ENCODE assay signal across 22 cellular contexts in genomic region chr5:151191661-151192060, GRCh38. TPM values are rescaled to one million over a fixed set of nuclear protein-coding genes. Genes with fewer than 3 reads are reported as not detected.
DNase-seq lines count a peak whose midpoint lies in the region; ATAC-seq and TF ChIP-seq lines count a peak whose summit lies in the region.
"Had no signal": no experiment of that assay in that cellular context is flagged by ENCODE, and none has a peak within 500 bp of the region (broad histone marks: within the 10 kb centered on the region; RNA-seq: fewer than 3 reads in every experiment).

No MANE protein-coding gene starts in this region.

- H2AFZ ChIP-seq in PC-3 (ENCODE audit: low read length) = no peak overlapping the region

- no peaks in the 10 kb centered on the region for H4K20me1 ChIP-seq in PC-3 (ENCODE audit: low read length)

- H3K4me1 ChIP-seq in PC-3 (ENCODE audit: insufficient read depth, low read length) = no peaks in the 10 kb centered on the region
- H3K4me1 ChIP-seq in endodermal cell (ENCODE audit: control insufficient read depth, insufficient read depth, low read length) = no peaks in the 10 kb centered on the region
- H3K4me1 ChIP-seq: BE2C, body of pancreas, HAP-1, transverse colon had no signal

- H3K4me3 ChIP-seq in PC-3 (ENCODE audit: low read length) (no peak overlapping the region), endodermal cell (ENCODE audit: low read length) (no peak overlapping the region), lower leg skin (ENCODE audit: low read depth, poor library complexity, severe bottlenecking) (no peak overlapping the region)
- H3K4me3 ChIP-seq: body of pancreas, gastrocnemius medialis, HAP-1, transverse colon had no signal

- WGBS in endodermal cell (ENCODE audit: insufficient coverage in 1 of 2, insufficient read length in 1 of 2), 2 experiments = 95 to 100% methylated on average over 1 of the region's 1 CpG
- WGBS in lower leg skin, 2 donors = 91 to 100% methylated on average over 1 of the region's 1 CpG

- no peaks in the 10 kb centered on the region for H3F3A ChIP-seq in PC-3 (ENCODE audit: low read length, unreplicated experiment)

- CTCF ChIA-PET in PC-3 (lab: Charles Lee) = no interaction called here

- intact Hi-C loops in PC-3 (cut with micrococcal nuclease) = no loop called here
- intact Hi-C loops in lower leg skin (cut with DNase I; ENCODE audit: low total_unique reads) = no loop called here

- H3K9me2 ChIP-seq in PC-3 (replicated peaks; ENCODE audit: low read length) = no peaks in the 10 kb centered on the region
- H3K9me2 ChIP-seq: SK-N-SH had no signal

- no peak overlapping the region for H3K4me3 Mint-ChIP-seq in endodermal cell
- H3K4me3 Mint-ChIP-seq: activated CD4-positive, alpha-beta T cell treated with anti-CD3 and anti-CD28 coated beads, Interleukin-2, amount 10 ng/mL, durations not matched to agents 7 days and 5 days; activated naive CD8-positive, alpha-beta T cell treated with anti-CD3 and anti-CD28 coated beads, Interleukin-2, amount 10 ng/mL, durations not matched to agents 7 days and 5 days; dendritic cell treated with granulocyte-macrophage colony-stimulating factor and Interleukin-4, amounts not matched to agents 40 ng/mL and 50 ng/mL, for 4 days had no signal

- no peak for TF ChIP-seq CTCF in PC-3 (conservative IDR thresholded peaks at IDR 0.05; ENCODE audit: low read depth, low read length)
- no peak for TF ChIP-seq CTCF in endodermal cell (conservative IDR thresholded peaks at IDR 0.05)
- TF ChIP-seq CTCF in lower leg skin (IDR thresholded peaks at IDR 0.05) = no peak
- no peak for TF ChIP-seq CTCF in omental fat pad (IDR thresholded peaks at IDR 0.05)

- H3K9me3 ChIP-seq in PC-3 (ENCODE audit: low read length) = peaks cover 9% of the 10 kb centered on the region; the same call in 1 of the 2 replicates
- H3K9me3 ChIP-seq in endodermal cell (ENCODE audit: control insufficient read depth, low read length) = peaks cover 10% of the 10 kb centered on the region
- H3K9me3 ChIP-seq: BE2C, body of pancreas, gastrocnemius medialis, HAP-1 had no signal

- H3K27ac ChIP-seq in PC-3 (ENCODE audit: low read length) (no peak overlapping the region), endodermal cell (ENCODE audit: low read depth, low read length) (no peak overlapping the region)
- H3K27ac ChIP-seq: body of pancreas, transverse colon had no signal

- peak; percentile 0 for DNase-seq in activated CD4-positive, CD25-positive, alpha-beta regulatory T cell treated with anti-CD3 and anti-CD28 coated beads, Interleukin-2, amount 50 U/mL, for 72 hours
- DNase-seq in activated CD4-positive, CD25-positive, alpha-beta regulatory T cell (lab: John Stamatoyannopoulos, UW) = no peak
- peak; percentile 41 for DNase-seq in PC-3
- DNase-seq in endodermal cell = peak; percentile 71
- DNase-seq in stimulated activated CD8-positive, alpha-beta memory T cell treated with anti-CD3 and anti-CD28 coated beads, Interleukin-4, amount 100 ng/mL, for 48 hours = peak; percentile 7
- no peak for DNase-seq in UCSD-AML1 (lab: John Stamatoyannopoulos, UW; ENCODE audit: unreplicated experiment)
- DNase-seq in lower leg skin (ENCODE audit: low spot score in 2 of 2) = no peak
- no peak for DNase-seq in omental fat pad (ENCODE audit: low spot score)
- DNase-seq: 8988T; activated CD4-positive, alpha-beta T cell treated with anti-CD3 and anti-CD28 coated beads, Interleukin-2, amount 10 ng/mL, durations not matched to agents 7 days and 5 days; activated naive CD8-positive, alpha-beta T cell treated with anti-CD3 and anti-CD28 coated beads, Interleukin-2, amount 10 ng/mL, durations not matched to agents 7 days and 5 days; BE2C; body of pancreas; left colon; NCI-H1105 treated with DMSO at 0.1 percent for 48 hours; NCI-H510A; occipital lobe; SK-N-SH; transverse colon had no signal

- H3K4me2 ChIP-seq in PC-3 (ENCODE audit: low read length) = no peak overlapping the region
- H3K4me2 ChIP-seq: SK-N-SH had no signal

- peaks cover 5% of the 10 kb centered on the region for H3K9me3 Mint-ChIP-seq in endodermal cell

- H3K27me3 Mint-ChIP-seq in endodermal cell (ENCODE audit: insufficient read depth) = no peaks in the 10 kb centered on the region
- H3K27me3 Mint-ChIP-seq: activated CD4-positive, alpha-beta T cell treated with anti-CD3 and anti-CD28 coated beads, Interleukin-2, amount 10 ng/mL, durations not matched to agents 7 days and 5 days; activated naive CD8-positive, alpha-beta T cell treated with anti-CD3 and anti-CD28 coated beads, Interleukin-2, amount 10 ng/mL, durations not matched to agents 7 days and 5 days; dendritic cell treated with granulocyte-macrophage colony-stimulating factor and Interleukin-4, amounts not matched to agents 40 ng/mL and 50 ng/mL, for 4 days had no signal

- no peaks in the 10 kb centered on the region for H3K79me2 ChIP-seq in PC-3 (ENCODE audit: low read length)

- no peaks in the 10 kb centered on the region for H3K27me3 ChIP-seq in PC-3 (ENCODE audit: low read length)
- no peaks in the 10 kb centered on the region for H3K27me3 ChIP-seq in endodermal cell (ENCODE audit: control insufficient read depth, insufficient read depth, low read length, poor library complexity, severe bottlenecking)
- H3K27me3 ChIP-seq: BE2C, body of pancreas, gastrocnemius medialis, transverse colon had no signal

- POLR2A ChIA-PET in PC-3 (lab: Charles Lee; ENCODE audit: unreplicated experiment) = no interaction called here

- no peak for TF ChIP-seq POLR2A in lower leg skin (IDR thresholded peaks at IDR 0.05)

- H3K27ac Mint-ChIP-seq in endodermal cell = no peak overlapping the region
- H3K27ac Mint-ChIP-seq: activated naive CD8-positive, alpha-beta T cell treated with anti-CD3 and anti-CD28 coated beads, Interleukin-2, amount 10 ng/mL, durations not matched to agents 7 days and 5 days; dendritic cell treated with granulocyte-macrophage colony-stimulating factor and Interleukin-4, amounts not matched to agents 40 ng/mL and 50 ng/mL, for 4 days had no signal

- no peaks in the 10 kb centered on the region for H3K36me3 Mint-ChIP-seq in endodermal cell (ENCODE audit: low read depth)

- H3K4me1 Mint-ChIP-seq in endodermal cell = no peaks in the 10 kb centered on the region

- BruUV-seq in PC-3 (replicated peaks; lab: Mats Ljungman, UMichigan) = no TSS peak

- H3K9ac ChIP-seq in PC-3 (ENCODE audit: low read length) (no peak overlapping the region), endodermal cell (ENCODE audit: extremely low read depth, low read length, poor library complexity, severe bottlenecking) (no peak overlapping the region)
- H3K9ac ChIP-seq: SK-N-SH had no signal

- ATAC-seq in PC-3 (0 out of 2 replicates have a peak, but pooled peaks have one; percentile 27), omental fat pad (ENCODE audit: low FRiP score) (no peak)
- ATAC-seq: body of pancreas, left colon had no signal

- H3K36me3 ChIP-seq in PC-3 (ENCODE audit: low read depth, low read length) (peaks cover 10% of the 10 kb centered on the region; the same call in 1 of the 2 replicates), endodermal cell (ENCODE audit: control insufficient read depth, insufficient read depth, low read length) (no peaks in the 10 kb centered on the region)
- H3K36me3 ChIP-seq: BE2C, HAP-1 had no signal

RNA-seq across cellular contexts. Expression of gene CCDC69, which starts 32.2 kb away (rescaled TPM):
- total RNA-seq in PC-3 (2014; rRNA removed) (19.2 and 26.4 TPM in 2 replicates), endodermal cell (1 to 10 TPM; 4.4 to 6.4 TPM), lower leg skin (10 to 100 TPM; 21.4 to 33.3 (median 24.2) TPM), omental fat pad (100 to 1,000 TPM; 118 to 287 (median 228) TPM)
- polyA plus RNA-seq in endodermal cell (2013, experiment 1 of 2) = 2.5 TPM
- 1.8 TPM for polyA plus RNA-seq in endodermal cell (2013, experiment 2 of 2)

RNA-seq across cellular contexts. Expression of gene ANXA6, which starts 34.1 kb away (rescaled TPM):
- total RNA-seq in PC-3 (2014; rRNA removed) = 122 and 131 TPM in 2 replicates
- 100 to 1,000 TPM; 204 to 235 TPM for total RNA-seq in endodermal cell
- polyA plus RNA-seq in endodermal cell (2013, experiment 1 of 2) = 167 TPM
- polyA plus RNA-seq in endodermal cell (2013, experiment 2 of 2) = 184 TPM
- 10 to 100 TPM; 34.2 to 68.4 (median 43.3) TPM for total RNA-seq in lower leg skin
- 100 to 1,000 TPM; 216 to 505 (median 379) TPM for total RNA-seq in omental fat pad

Comparison
In these comparisons a context has a peak if more than half of its experiments do, and no peak if none do; other contexts are left out.
1. DNase-seq: peak in activated CD4-positive, CD25-positive, alpha-beta regulatory T cell treated with anti-CD3 and anti-CD28 coated beads, Interleukin-2, amount 50 U/mL, for 72 hours (single experiment), PC-3 (single experiment), endodermal cell (single experiment) and stimulated activated CD8-positive, alpha-beta memory T cell treated with anti-CD3 and anti-CD28 coated beads, Interleukin-4, amount 100 ng/mL, for 48 hours (single experiment); none in activated CD4-positive, CD25-positive, alpha-beta regulatory T cell (0 of 4), UCSD-AML1 (single experiment), lower leg skin (0 of 2) and omental fat pad (single experiment).